ENCODE assay signal across 9 cellular contexts in genomic region chr10:8116474-8116873, GRCh38.
"Had no signal": no experiment of that assay in that cellular context is flagged by ENCODE, and none has a peak within 500 bp of the region (broad histone marks: within the 10 kb centered on the region; RNA-seq: fewer than 3 reads in every experiment).

No MANE protein-coding gene starts in this region.

- H3K4me3 Mint-ChIP-seq: HFFc6 had no signal

- H3K36me3 ChIP-seq: HAP-1 had no signal

- H3K4me1 ChIP-seq: HAP-1 had no signal

- DNase-seq: GM23248, GOT3, H7, HFFc6, IMR-90, KBM-7 had no signal

- H3K27ac Mint-ChIP-seq: HFFc6 had no signal

- H3K9ac ChIP-seq: GM23248 had no signal

- ATAC-seq: HCT116 had no signal

- H3K4me3 ChIP-seq: GM23248, HAP-1 had no signal

- H3K27ac ChIP-seq: GM23248, HL-60 had no signal

- H3K9me3 ChIP-seq: HAP-1 had no signal

- H2AFZ ChIP-seq: GM23248 had no signal

- H3K9me3 Mint-ChIP-seq: HFFc6 had no signal
